In genomic region chr17:7914771-7915610, GRCh38 we compare ENCODE assay signal across 8 cellular contexts. TPM values are rescaled to one million over a fixed set of nuclear protein-coding genes. Genes with fewer than 3 reads are reported as not detected.
DNase-seq lines count a peak whose midpoint lies in the region; ATAC-seq and TF ChIP-seq lines count a peak whose summit lies in the region.

No MANE protein-coding gene starts in this region.

- DNase-seq in GM12864 (ENCODE audit: low read depth): no peak
- DNase-seq in activated T-helper 2 cell treated with anti-CD3 and anti-CD28 coated beads, Interferon-gamma antibody, Interleukin-2, Interleukin-4, amounts not matched to agents 10 μg/mL and 5 μg/mL and 100 μg/mL, durations not matched to agents 14 hours and 24 hours and 36 hours (ENCODE audit: low spot score): no peak
- DNase-seq in right cardiac atrium: peak in 1 of 3 donors; percentile 62
- DNase-seq in NCI-H2107 (lab: John Stamatoyannopoulos, UW): no peak
- no peak for DNase-seq in erythroblast (lab: John Stamatoyannopoulos, UW)
- no peak for DNase-seq in OCI-M2 (lab: John Stamatoyannopoulos, UW; ENCODE audit: unreplicated experiment)

- intact Hi-C loops in activated T-helper 2 cell treated with anti-CD3 and anti-CD28 coated beads, Interferon-gamma antibody, Interleukin-2, Interleukin-4, amounts not matched to agents 10 μg/mL and 5 μg/mL and 100 μg/mL, durations not matched to agents 14 hours and 24 hours and 36 hours (cut with micrococcal nuclease): loop anchor here (1.0 to 5.0 kb wide), 5 partner anchors 17 to 142 kb away; partner anchors contain the start of genes CNTROB and NAA38
- intact Hi-C loops in right cardiac atrium (cut with DNase I): loop anchor here in 3 of 4 donors (5.0 kb wide), 2 partner anchors 72 to 127 kb away; no protein-coding TSS in a partner anchor

- H3K27ac Mint-ChIP-seq in activated T-helper 2 cell treated with anti-CD3 and anti-CD28 coated beads, Interferon-gamma antibody, Interleukin-2, Interleukin-4, amounts not matched to agents 10 μg/mL and 5 μg/mL and 100 μg/mL, durations not matched to agents 14 hours and 24 hours and 36 hours: peak overlapping the region; percentile 96

- TF ChIP-seq POLR2A in erythroblast (IDR thresholded peaks at IDR 0.05; ENCODE audit: low read length): no peak

- peak overlapping the region; percentile 51 to 80 (median 75) for H3K9ac ChIP-seq in skeletal muscle tissue (ENCODE audit: low read depth in 1 of 3, low read length in 3 of 3)

- H3K9me3 ChIP-seq in right cardiac atrium (ENCODE audit: control insufficient read depth, low read length): no peaks in the 10 kb centered on the region
- H3K9me3 ChIP-seq in skeletal muscle tissue (ENCODE audit: control insufficient read depth in 3 of 3, low read length in 3 of 3): no peaks in the 10 kb centered on the region

- ATAC-seq in HG03521 (IDR thresholded peaks at IDR 0.05; ENCODE audit: unreplicated experiment): peak; percentile 28
- ATAC-seq in right cardiac atrium: peak; percentile 5 to 26

- peaks cover 0 to 7% (median under 1%) of the 10 kb centered on the region in 3 donors for H3K36me3 ChIP-seq in skeletal muscle tissue (ENCODE audit: control insufficient read depth in 3 of 3, insufficient read depth in 3 of 3, low read length in 3 of 3)

- 6% methylated on average over 20 of the region's 20 CpGs for WGBS in right cardiac atrium

- peaks cover 22% of the 10 kb centered on the region for H3K4me1 Mint-ChIP-seq in activated T-helper 2 cell treated with anti-CD3 and anti-CD28 coated beads, Interferon-gamma antibody, Interleukin-2, Interleukin-4, amounts not matched to agents 10 μg/mL and 5 μg/mL and 100 μg/mL, durations not matched to agents 14 hours and 24 hours and 36 hours (ENCODE audit: low read depth)

- H3K4me3 Mint-ChIP-seq in activated T-helper 2 cell treated with anti-CD3 and anti-CD28 coated beads, Interferon-gamma antibody, Interleukin-2, Interleukin-4, amounts not matched to agents 10 μg/mL and 5 μg/mL and 100 μg/mL, durations not matched to agents 14 hours and 24 hours and 36 hours (ENCODE audit: low read depth): peak overlapping the region; percentile 92

- TF ChIP-seq CTCF in GM12864 (IDR thresholded peaks at IDR 0.05; ENCODE audit: low read depth, low read length, missing control alignments): no peak

- H3K4me3 ChIP-seq in GM12864 (ENCODE audit: low read depth, low read length) (peak overlapping the region; percentile 85), right cardiac atrium (ENCODE audit: low read length) (peak overlapping the region; percentile 51), skeletal muscle tissue (ENCODE audit: low read length in 3 of 3) (peak overlapping the region; percentile 78 to 88 (median 88))

- peak overlapping the region; percentile 95 for H3K27ac ChIP-seq in right cardiac atrium (ENCODE audit: low read length)
- peak overlapping the region; percentile 42 for H3K27ac ChIP-seq in skeletal muscle tissue (ENCODE audit: low read depth, low read length)

- no peaks in the 10 kb centered on the region for H3K9me3 Mint-ChIP-seq in activated T-helper 2 cell treated with anti-CD3 and anti-CD28 coated beads, Interferon-gamma antibody, Interleukin-2, Interleukin-4, amounts not matched to agents 10 μg/mL and 5 μg/mL and 100 μg/mL, durations not matched to agents 14 hours and 24 hours and 36 hours

- peaks cover 27% of the 10 kb centered on the region for H3K36me3 Mint-ChIP-seq in activated T-helper 2 cell treated with anti-CD3 and anti-CD28 coated beads, Interferon-gamma antibody, Interleukin-2, Interleukin-4, amounts not matched to agents 10 μg/mL and 5 μg/mL and 100 μg/mL, durations not matched to agents 14 hours and 24 hours and 36 hours (ENCODE audit: low read depth)

- no peaks in the 10 kb centered on the region for H3K27me3 Mint-ChIP-seq in activated T-helper 2 cell treated with anti-CD3 and anti-CD28 coated beads, Interferon-gamma antibody, Interleukin-2, Interleukin-4, amounts not matched to agents 10 μg/mL and 5 μg/mL and 100 μg/mL, durations not matched to agents 14 hours and 24 hours and 36 hours (ENCODE audit: low read depth)

- H3K27me3 ChIP-seq in right cardiac atrium (ENCODE audit: control insufficient read depth, insufficient read depth) (no peaks in the 10 kb centered on the region), skeletal muscle tissue (ENCODE audit: control insufficient read depth in 3 of 3, insufficient read depth in 3 of 3, low read length in 3 of 3) (no peaks in the 10 kb centered on the region)

- peaks cover 5% of the 10 kb centered on the region for H3K4me1 ChIP-seq in right cardiac atrium (ENCODE audit: control insufficient read depth, insufficient read depth, low read length)
- H3K4me1 ChIP-seq in skeletal muscle tissue (ENCODE audit: control insufficient read depth in 3 of 3, insufficient read depth in 3 of 3, low read length in 3 of 3): peaks cover 15 to 23% (median 21%) of the 10 kb centered on the region in 3 donors

RNA-seq across cellular contexts. Expression of gene RNF227, which starts 1.1 kb away (rescaled TPM):
- total RNA-seq in activated T-helper 2 cell treated with anti-CD3 and anti-CD28 coated beads, Interferon-gamma antibody, Interleukin-2, Interleukin-4, amounts not matched to agents 10 μg/mL and 5 μg/mL and 100 μg/mL, durations not matched to agents 14 hours and 24 hours and 36 hours: 4.8 and 5.0 TPM in 2 replicates
- total RNA-seq in right cardiac atrium: 1 to 10 TPM in 3 of 4 donors, under 1 TPM in 1; 0.89 to 2.1 (median 1.5) TPM
- 1.5 TPM for polyA plus RNA-seq in right cardiac atrium
- total RNA-seq in skeletal muscle tissue: 2.6 TPM

RNA-seq across cellular contexts. Expression of gene KCNAB3, which starts 14.7 kb away (rescaled TPM):
- 9.9 and 11.3 TPM in 2 replicates for total RNA-seq in activated T-helper 2 cell treated with anti-CD3 and anti-CD28 coated beads, Interferon-gamma antibody, Interleukin-2, Interleukin-4, amounts not matched to agents 10 μg/mL and 5 μg/mL and 100 μg/mL, durations not matched to agents 14 hours and 24 hours and 36 hours
- 1 to 10 TPM in 1 of 4 donors, under 1 TPM in 3; 0.60 to 1.2 (median 0.70) TPM for total RNA-seq in right cardiac atrium
- 0.50 TPM for polyA plus RNA-seq in right cardiac atrium
- 0.52 TPM for total RNA-seq in skeletal muscle tissue

RNA-seq across cellular contexts. Expression of gene TRAPPC1, which starts 16.8 kb away (rescaled TPM):
- 156 and 190 TPM in 2 replicates for total RNA-seq in activated T-helper 2 cell treated with anti-CD3 and anti-CD28 coated beads, Interferon-gamma antibody, Interleukin-2, Interleukin-4, amounts not matched to agents 10 μg/mL and 5 μg/mL and 100 μg/mL, durations not matched to agents 14 hours and 24 hours and 36 hours
- total RNA-seq in right cardiac atrium (100 to 1,000 TPM in 3 of 4 donors, 10 to 100 TPM in 1; 73.4 to 109 (median 104) TPM), skeletal muscle tissue (17.2 TPM)
- 135 TPM for polyA plus RNA-seq in right cardiac atrium

RNA-seq across cellular contexts. Expression of gene CNTROB, which starts 17.0 kb away (rescaled TPM):
- 60.0 and 60.3 TPM in 2 replicates for total RNA-seq in activated T-helper 2 cell treated with anti-CD3 and anti-CD28 coated beads, Interferon-gamma antibody, Interleukin-2, Interleukin-4, amounts not matched to agents 10 μg/mL and 5 μg/mL and 100 μg/mL, durations not matched to agents 14 hours and 24 hours and 36 hours
- 10 to 100 TPM in 3 of 4 donors, 1 to 10 TPM in 1; 9.6 to 14.6 (median 10.4) TPM for total RNA-seq in right cardiac atrium
- 9.6 TPM for polyA plus RNA-seq in right cardiac atrium
- total RNA-seq in skeletal muscle tissue: 9.9 TPM

RNA-seq across cellular contexts. Expression of gene CHD3, which starts 26.4 kb away (rescaled TPM):
- 158 and 164 TPM in 2 replicates for total RNA-seq in activated T-helper 2 cell treated with anti-CD3 and anti-CD28 coated beads, Interferon-gamma antibody, Interleukin-2, Interleukin-4, amounts not matched to agents 10 μg/mL and 5 μg/mL and 100 μg/mL, durations not matched to agents 14 hours and 24 hours and 36 hours
- 10 to 100 TPM; 31.2 to 38.8 (median 35.0) TPM for total RNA-seq in right cardiac atrium
- polyA plus RNA-seq in right cardiac atrium: 45.3 TPM
- 76.2 TPM for total RNA-seq in skeletal muscle tissue
